34 cellular contexts compared by ENCODE assay signal in genomic region chr4:171668403-171668802, GRCh38.
"Had no signal": no experiment of that assay in that cellular context is flagged by ENCODE, and none has a peak within 500 bp of the region (broad histone marks: within the 10 kb centered on the region; RNA-seq: fewer than 3 reads in every experiment).

No MANE protein-coding gene starts in this region.

- H3K36me3 ChIP-seq: MG63 had no signal

- H3K27me3 ChIP-seq: MG63 had no signal

- DNase-seq: Karpas-422, Kasumi-1, MG63, MM.1S, MV-4-11, NCI-H1048, NCI-H1092, NCI-H1092 treated with DMSO at 0.1 percent for 48 hours, NCI-H1105, NCI-H1105 treated with DMSO at 0.1 percent for 48 hours, NCI-H1417, NCI-H1417 treated with DMSO at 0.1 percent for 48 hours, NCI-H1436, NCI-H1436 treated with DMSO at 0.1 percent for 48 hours, NCI-H146, NCI-H1694, NCI-H1694 treated with DMSO at 0.1 percent for 48 hours, NCI-H187, NCI-H187 treated with DMSO at 0.1 percent for 48 hours, NCI-H1930, NCI-H2029, NCI-H2029 treated with DMSO at 0.1 percent for 48 hours, NCI-H2081, NCI-H2081 treated with DMSO at 0.1 percent for 48 hours, NCI-H2107, NCI-H2171, NCI-H2171 treated with DMSO at 0.1 percent for 48 hours, NCI-H2227 treated with DMSO at 0.1 percent for 48 hours, NCI-H226, NCI-H345, NCI-H446, NCI-H446 treated with DMSO at 0.1 percent for 48 hours, NCI-H510A, NCI-H510A treated with DMSO at 0.1 percent for 48 hours had no signal

- H3K4me3 ChIP-seq: MG63 had no signal

- H3K9me3 ChIP-seq: MG63 had no signal
